ENCODE assay signal across 10 cellular contexts in genomic region chr3:189455009-189455408, GRCh38.
"Had no signal": no experiment of that assay in that cellular context is flagged by ENCODE, and none has a peak within 500 bp of the region (broad histone marks: within the 10 kb centered on the region; RNA-seq: fewer than 3 reads in every experiment).

No MANE protein-coding gene starts in this region.

- H3K27ac ChIP-seq: left ventricle myocardium inferior, skin epidermis had no signal

- H3K4me1 ChIP-seq: left ventricle myocardium inferior had no signal

- H3K9me3 ChIP-seq: left ventricle myocardium inferior had no signal

- H3K36me3 ChIP-seq: left ventricle myocardium inferior had no signal

- DNase-seq: activated CD4-positive, alpha-beta T cell treated with anti-CD3 and anti-CD28 coated beads, Interleukin-2, amount 10 ng/mL, durations not matched to agents 24 days and 14 days; activated CD4-positive, CD25-positive, alpha-beta regulatory T cell; activated CD8-positive, alpha-beta memory T cell treated with anti-CD3 and anti-CD28 coated beads, Interleukin-2, amount 50 U/mL, for 48 hours; activated CD8-positive, alpha-beta T cell treated with anti-CD3 and anti-CD28 coated beads, Interleukin-2, amount 10 ng/mL, durations not matched to agents 7 days and 5 days; effector memory CD4-positive, alpha-beta T cell; left ventricle myocardium inferior; mesenchymal stem cell; natural killer cell; posterior cingulate gyrus had no signal

- H3K4me3 ChIP-seq: left ventricle myocardium inferior, skin epidermis had no signal
